In the genomic region with DNA sequence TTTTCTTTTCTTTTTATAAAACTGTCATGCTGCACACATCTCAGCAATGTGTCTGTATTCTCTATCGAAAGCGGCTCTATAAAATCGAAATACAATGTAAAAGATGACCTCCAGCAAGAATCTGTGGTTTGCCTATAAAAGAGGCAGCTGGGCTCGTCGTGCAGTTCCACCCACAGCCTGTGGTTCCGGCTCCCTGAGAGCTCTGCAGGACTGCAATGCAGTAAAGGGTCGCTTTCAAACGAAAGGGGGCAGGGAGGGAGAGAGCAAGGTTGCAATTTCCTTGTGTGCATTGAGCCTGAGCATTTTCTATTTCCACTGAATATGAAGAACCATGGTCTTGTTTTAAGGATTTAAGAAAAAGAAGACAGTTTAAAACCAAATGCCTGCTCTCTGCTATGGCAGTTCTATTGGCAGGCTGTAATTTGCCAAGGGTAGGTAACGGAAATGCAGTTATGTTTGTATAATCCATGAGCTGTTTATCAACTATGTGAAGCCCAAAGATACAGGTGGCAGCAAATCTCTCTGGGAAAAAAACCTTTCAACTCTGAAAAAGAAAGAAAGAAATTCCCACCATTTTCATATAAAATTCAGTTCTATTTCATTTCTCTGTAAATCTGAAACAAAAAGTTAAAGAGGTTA, we compare ENCODE assay signal across 8 cellular contexts.
DNase-seq lines count a peak whose midpoint lies in the region; ATAC-seq, FAIRE-seq and TF ChIP-seq lines count a peak whose summit lies in the region.

No MANE protein-coding gene starts in this region.

- intact Hi-C loops in HepG2 (cut with micrococcal nuclease; ENCODE audit: unreplicated experiment): no loop called here

- no peaks in the 10 kb centered on the region for H3K9me3 ChIP-seq in HepG2 (ENCODE audit: low read length)

- H3K4me1 Mint-ChIP-seq in T-cell: peaks cover 6 to 7% (median 7%) of the 10 kb centered on the region in 3 donors

- no peaks in the 10 kb centered on the region for H3K9me3 Mint-ChIP-seq in T-cell

- no peaks in the 10 kb centered on the region for H3K79me2 ChIP-seq in HepG2 (ENCODE audit: insufficient read depth, low read length)

- no peaks in the 10 kb centered on the region for H3K4me1 ChIP-seq in HepG2 (ENCODE audit: insufficient read depth, low read length)

- CTCF ChIA-PET in HEK293T (lab: Yijun Ruan, JAX): interaction anchor here (1.0 to 1.2 kb wide), 2 partner anchors 10 to 25 kb away, joined by 3 read pairs; no protein-coding TSS in a partner anchor
- CTCF ChIA-PET in T-cell (lab: Charles Lee): no interaction called here
- CTCF ChIA-PET in HepG2 (lab: Yijun Ruan, JAX; ENCODE audit: low intra/inter-chr PET ratio, low total read pairs): no interaction called here

- peaks cover 0 to 10% of the 10 kb centered on the region in 2 donors for H3K27me3 Mint-ChIP-seq in T-cell

- in situ Hi-C loops in HepG2 (cut with HindIII; ENCODE audit: extremely low pct_ligation_motif_present, low pct_unique_long_range_greater_than_20kb): no loop called here

- no peak for FAIRE-seq in HepG2 (lab: Jason Lieb, UNC)

- no peaks in the 10 kb centered on the region for H3K36me3 Mint-ChIP-seq in T-cell

- H3K9ac ChIP-seq in HepG2 (ENCODE audit: insufficient read depth, low read depth, low read length): no peak overlapping the region

- TF ChIP-seq POLR2A in HepG2 (IDR thresholded peaks at IDR 0.05; ENCODE audit: insufficient read depth in 1 of 2, low read depth in 2 of 2, low read length in 2 of 2): no peak

- ATAC-seq in T-cell (replicated peaks in 1 of 4) (peak in 1 of 4 experiments; percentile 45), HepG2 (peak; percentile 73), HG03025 (IDR thresholded peaks at IDR 0.05; ENCODE audit: low FRiP score, unreplicated experiment) (no peak), HG02981 (IDR thresholded peaks at IDR 0.05; ENCODE audit: unreplicated experiment) (no peak)

- H3K4me3 ChIP-seq in HepG2 (replicated peaks in 1 of 3; ENCODE audit: insufficient read depth in 1 of 3, low read depth in 2 of 3, low read length in 3 of 3): no peak overlapping the region

- H4K20me1 ChIP-seq in HepG2 (ENCODE audit: insufficient read depth, low read length): no peaks in the 10 kb centered on the region

- no peaks in the 10 kb centered on the region for H3K36me3 ChIP-seq in HepG2 (replicated peaks in 1 of 2; ENCODE audit: control insufficient read depth in 1 of 2, insufficient read depth in 2 of 2, low read length in 2 of 2)

- BruUV-seq in HepG2 (replicated peaks; lab: Mats Ljungman, UMichigan): no TSS peak

- WGBS in HepG2 (ENCODE audit: low lambda C conversion rate): 4% methylated on average over 9 of the region's 9 CpGs

- no peaks in the 10 kb centered on the region for H3K27me3 ChIP-seq in HepG2 (ENCODE audit: control insufficient read depth in 1 of 2, insufficient read depth in 2 of 2, low read length in 2 of 2)

- no peak overlapping the region for H3K4me2 ChIP-seq in HepG2 (ENCODE audit: low read depth, low read length)

- POLR2A ChIA-PET in HEK293T (lab: Yijun Ruan, JAX): no interaction called here
- POLR2A ChIA-PET in T-cell (lab: Charles Lee): no interaction called here
- POLR2A ChIA-PET in HepG2 (lab: Yijun Ruan, JAX): no interaction called here

- no peak for TF ChIP-seq RAD21 in HepG2 (CRISPR knock-in tag; IDR thresholded peaks at IDR 0.05)

- no peak for TF ChIP-seq EP300 in HepG2 (IDR thresholded peaks at IDR 0.05; ENCODE audit: low read depth in 2 of 2, low read length in 2 of 2)
- no peak for TF ChIP-seq EP300 in HepG2 (CRISPR knock-in tag; IDR thresholded peaks at IDR 0.05; ENCODE audit: borderline replicate concordance)

- H3K4me3 Mint-ChIP-seq in T-cell: peak overlapping the region in 2 of 3 donors; percentile 43 to 55

- no peak for TF ChIP-seq CTCF in HepG2 (CRISPR knock-in tag; IDR thresholded peaks at IDR 0.05)

- H3K27ac ChIP-seq in HepG2 (ENCODE audit: extremely low read length, insufficient read depth, low read length): no peak overlapping the region

- DNase-seq in EH (ENCODE audit: low read depth) (peak; percentile 61), HEK293T (ENCODE audit: extremely low spot score) (peak; percentile 39), T-cell (no peak), HepG2 (ENCODE audit: low spot score) (no peak), NCI-H187 (lab: John Stamatoyannopoulos, UW) (no peak), NCI-H748 treated with DMSO at 0.1 percent for 48 hours (lab: John Stamatoyannopoulos, UW) (no peak)

- no peak overlapping the region for H3K27ac Mint-ChIP-seq in T-cell

- no peak overlapping the region for H2AFZ ChIP-seq in HepG2 (ENCODE audit: low read length)

TF ChIP-seq in HEK293T, 16 proteins besides CTCF, POLR2A, EP300 and RAD21:
- TF ChIP-seq SP1 (IDR thresholded peaks at IDR 0.05) (no peak), SUZ12 (IDR thresholded peaks at IDR 0.05) (no peak), FOXM1 (IDR thresholded peaks at IDR 0.05; ENCODE audit: borderline replicate concordance) (no peak), FOXK2 (IDR thresholded peaks at IDR 0.05) (no peak), NFRKB (IDR thresholded peaks at IDR 0.05) (no peak), TARDBP (IDR thresholded peaks at IDR 0.05) (no peak), ARNT (IDR thresholded peaks at IDR 0.05) (no peak), L3MBTL2 (conservative IDR thresholded peaks at IDR 0.05) (no peak), ELF4 (IDR thresholded peaks at IDR 0.05) (no peak), BHLHE40 (IDR thresholded peaks at IDR 0.05; ENCODE audit: borderline replicate concordance) (no peak)
- TF ChIP-seq, protein P1, sequence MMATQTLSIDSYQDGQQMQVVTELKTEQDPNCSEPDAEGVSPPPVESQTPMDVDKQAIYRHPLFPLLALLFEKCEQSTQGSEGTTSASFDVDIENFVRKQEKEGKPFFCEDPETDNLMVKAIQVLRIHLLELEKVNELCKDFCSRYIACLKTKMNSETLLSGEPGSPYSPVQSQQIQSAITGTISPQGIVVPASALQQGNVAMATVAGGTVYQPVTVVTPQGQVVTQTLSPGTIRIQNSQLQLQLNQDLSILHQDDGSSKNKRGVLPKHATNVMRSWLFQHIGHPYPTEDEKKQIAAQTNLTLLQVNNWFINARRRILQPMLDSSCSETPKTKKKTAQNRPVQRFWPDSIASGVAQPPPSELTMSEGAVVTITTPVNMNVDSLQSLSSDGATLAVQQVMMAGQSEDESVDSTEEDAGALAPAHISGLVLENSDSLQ (IDR thresholded peaks at IDR 0.05): no peak

TF ChIP-seq in HepG2, 621 proteins besides CTCF, POLR2A, EP300 and RAD21:
- TF ChIP-seq KLF16 (CRISPR knock-in tag; IDR thresholded peaks at IDR 0.05) (no peak), IRX3 (CRISPR knock-in tag; IDR thresholded peaks at IDR 0.05; ENCODE audit: borderline replicate concordance, low read depth) (no peak), ZNF614 (CRISPR knock-in tag; IDR thresholded peaks at IDR 0.05; ENCODE audit: borderline replicate concordance) (no peak), ZFP36L2 (CRISPR knock-in tag; IDR thresholded peaks at IDR 0.05) (no peak), ATF2 (CRISPR knock-in tag; IDR thresholded peaks at IDR 0.05) (no peak), KDM6A (CRISPR knock-in tag; IDR thresholded peaks at IDR 0.05; ENCODE audit: low read depth) (no peak), ZNF18 (CRISPR knock-in tag; IDR thresholded peaks at IDR 0.05; ENCODE audit: insufficient replicate concordance) (no peak)
- TF ChIP-seq, protein P2, sequence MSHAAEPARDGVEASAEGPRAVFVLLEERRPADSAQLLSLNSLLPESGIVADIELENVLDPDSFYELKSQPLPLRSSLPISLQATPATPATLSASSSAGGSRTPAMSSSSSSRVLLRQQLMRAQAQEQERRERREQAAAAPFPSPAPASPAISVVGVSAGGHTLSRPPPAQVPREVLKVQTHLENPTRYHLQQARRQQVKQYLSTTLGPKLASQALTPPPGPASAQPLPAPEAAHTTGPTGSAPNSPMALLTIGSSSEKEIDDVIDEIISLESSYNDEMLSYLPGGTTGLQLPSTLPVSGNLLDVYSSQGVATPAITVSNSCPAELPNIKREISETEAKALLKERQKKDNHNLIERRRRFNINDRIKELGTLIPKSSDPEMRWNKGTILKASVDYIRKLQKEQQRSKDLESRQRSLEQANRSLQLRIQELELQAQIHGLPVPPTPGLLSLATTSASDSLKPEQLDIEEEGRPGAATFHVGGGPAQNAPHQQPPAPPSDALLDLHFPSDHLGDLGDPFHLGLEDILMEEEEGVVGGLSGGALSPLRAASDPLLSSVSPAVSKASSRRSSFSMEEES (CRISPR knock-in tag; IDR thresholded peaks at IDR 0.05): no peak

Comparison
In these comparisons a context has a peak if more than half of its experiments do, and no peak if none do; other contexts are left out.
1. DNase-seq: peak in EH (single experiment) and HEK293T (single experiment); none in T-cell (0 of 34), HepG2 (single experiment), NCI-H187 (0 of 2) and NCI-H748 treated with DMSO at 0.1 percent for 48 hours (single experiment).